Comparison of ENCODE assay signal across 8 cellular contexts in the genomic region with DNA sequence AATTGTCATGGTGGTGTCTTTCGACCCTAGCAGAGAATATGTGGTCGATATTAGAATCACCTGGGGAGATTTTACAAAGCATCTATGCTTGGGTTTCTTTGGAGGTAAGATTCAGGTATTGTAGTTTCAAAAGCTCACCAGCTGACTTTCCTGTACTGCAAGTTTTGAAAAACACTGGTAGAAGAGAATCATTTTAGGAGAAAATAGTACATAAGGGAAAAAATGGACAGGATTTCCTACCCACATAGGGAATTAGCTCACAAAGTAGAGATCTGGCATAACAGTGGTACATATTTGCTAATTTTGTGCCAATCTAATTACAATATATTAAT.
DNase-seq lines count a peak whose midpoint lies in the region; ATAC-seq and TF ChIP-seq lines count a peak whose summit lies in the region.

No MANE protein-coding gene starts in this region.

- TF ChIP-seq CTCF in NB4 (IDR thresholded peaks at IDR 0.05; ENCODE audit: low read depth, low read length) (no peak), retinal pigment epithelial cell (conservative IDR thresholded peaks at IDR 0.05; ENCODE audit: low read depth, low read length) (no peak)

- no peak for TF ChIP-seq POLR2A in NB4 (IDR thresholded peaks at IDR 0.05; ENCODE audit: extremely low read depth, insufficient read length)

- H3K4me3 ChIP-seq in NB4 (ENCODE audit: low read depth, low read length) = peak overlapping the region; percentile 62
- peak overlapping the region; percentile 71 for H3K4me3 ChIP-seq in effector memory CD4-positive, alpha-beta T cell (ENCODE audit: insufficient read depth, low read depth, low read length, poor library complexity, severe bottlenecking)
- peak overlapping the region; percentile 76 for H3K4me3 ChIP-seq in retinal pigment epithelial cell (ENCODE audit: low read length)

- no peaks in the 10 kb centered on the region for H3K9me3 ChIP-seq in effector memory CD4-positive, alpha-beta T cell (ENCODE audit: control insufficient read depth, low read length)

- ATAC-seq in GM18861 (IDR thresholded peaks at IDR 0.05; ENCODE audit: unreplicated experiment) = peak; percentile 4
- ATAC-seq in HG02981 (IDR thresholded peaks at IDR 0.05; ENCODE audit: unreplicated experiment) = no peak

- DNase-seq in NB4 (ENCODE audit: low read depth) = no peak
- no peak for DNase-seq in effector memory CD4-positive, alpha-beta T cell
- no peak for DNase-seq in retinal pigment epithelial cell (ENCODE audit: low read depth)
- DNase-seq in globus pallidus (ENCODE audit: low spot score) = no peak
- DNase-seq in NAMALWA (ENCODE audit: low spot score) = no peak
- DNase-seq in NCI-H2029 (lab: John Stamatoyannopoulos, UW) = no peak

- no peaks in the 10 kb centered on the region for H3K36me3 ChIP-seq in effector memory CD4-positive, alpha-beta T cell (ENCODE audit: control insufficient read depth, insufficient read depth, low read length)

- H3K4me1 ChIP-seq in effector memory CD4-positive, alpha-beta T cell (ENCODE audit: control insufficient read depth, insufficient read depth, low read length, poor library complexity, severe bottlenecking) = no peaks in the 10 kb centered on the region

- H3K27ac ChIP-seq in effector memory CD4-positive, alpha-beta T cell (ENCODE audit: insufficient read depth, low read length, poor library complexity, severe bottlenecking) = no peak overlapping the region

- no peaks in the 10 kb centered on the region for H3K27me3 ChIP-seq in effector memory CD4-positive, alpha-beta T cell (replicated peaks; ENCODE audit: control insufficient read depth, insufficient read depth, low read length, poor library complexity, severe bottlenecking)
